Comparison of ENCODE assay signal across 26 cellular contexts in the genomic region with DNA sequence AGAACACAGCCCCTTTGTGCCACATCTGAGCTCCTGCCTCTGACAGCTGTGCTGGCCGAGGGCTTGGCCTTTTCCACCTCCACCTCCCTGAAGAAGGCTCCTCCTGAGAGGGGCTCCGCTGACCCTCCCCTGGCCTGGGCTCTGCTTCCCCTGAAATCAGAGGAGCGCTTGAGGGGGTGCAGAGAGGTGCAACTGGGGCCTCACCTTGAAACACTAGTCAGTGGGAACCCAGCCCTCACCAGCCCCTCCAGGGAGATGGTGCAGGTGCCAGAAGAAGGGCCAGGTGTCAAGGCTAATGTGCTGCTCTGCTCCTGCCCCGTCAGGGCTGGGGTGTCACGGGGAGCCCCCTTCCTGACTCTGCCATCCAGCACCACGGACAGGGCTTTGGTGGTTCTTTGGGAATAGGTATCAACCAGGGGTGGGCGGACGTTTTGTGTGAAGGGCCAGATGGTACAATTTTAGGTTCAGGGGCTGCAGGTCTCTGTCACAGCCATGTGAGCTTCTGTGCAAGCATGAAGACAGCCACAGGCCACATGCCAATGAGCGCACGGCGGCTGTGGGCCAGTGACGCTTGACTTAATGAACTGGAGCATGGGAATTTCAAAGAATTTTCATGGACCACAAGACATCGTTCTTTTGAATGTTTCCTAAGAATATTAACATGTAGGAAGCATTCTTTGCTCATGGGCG. TPM values are rescaled to one million over a fixed set of nuclear protein-coding genes. Genes with fewer than 3 reads are reported as not detected.
"Had no signal": no experiment of that assay in that cellular context is flagged by ENCODE, and none has a peak within 500 bp of the region (broad histone marks: within the 10 kb centered on the region; RNA-seq: fewer than 3 reads in every experiment).

No MANE protein-coding gene starts in this region.

- H3K4me1 ChIP-seq: right atrium auricular region, uterus had no signal

- H3K36me3 ChIP-seq: brain microvascular endothelial cell, esophagus squamous epithelium, prostate gland, right atrium auricular region, tibial artery, uterus had no signal

- H3K27ac ChIP-seq: brain microvascular endothelial cell, esophagus squamous epithelium, prostate gland, right atrium auricular region, tibial artery, uterus had no signal

- ATAC-seq: left lobe of liver; stimulated activated naive CD8-positive, alpha-beta T cell treated with anti-CD3 and anti-CD28 coated beads, Interleukin-15, Interleukin-2, amounts not matched to agents 100 U/mL and 50 U/mL, for 24 hours; T-cell had no signal

- H3K4me3 ChIP-seq: esophagus squamous epithelium, prostate gland, right atrium auricular region, tibial artery, uterus had no signal

- DNase-seq: activated B cell treated with CpG ODN at 0.5 μM for 24 hours; activated CD4-positive, alpha-beta memory T cell treated with anti-CD3 and anti-CD28 coated beads, Interleukin-2, amount 10 ng/mL, durations not matched to agents 7 days and 5 days; activated CD4-positive, alpha-beta T cell treated with anti-CD3 and anti-CD28 coated beads for 4 hours; activated naive CD4-positive, alpha-beta T cell treated with Interleukin-2 at 50 U/mL for 16 hours; activated T-cell treated with anti-CD3 and anti-CD28 coated beads, Interleukin-2, amount 50 U/mL, for 1 hour; brain microvascular endothelial cell; cortex of kidney; effector CD4-positive, alpha-beta T cell; esophagus squamous epithelium; mammary epithelial cell; stimulated activated naive CD8-positive, alpha-beta T cell treated with anti-CD3 and anti-CD28 coated beads, Interleukin-15, Interleukin-2, amounts not matched to agents 100 U/mL and 50 U/mL, for 24 hours; substantia nigra; T-cell; T-helper 9 cell; uterus had no signal

- FAIRE-seq: endothelial cell of umbilical vein, keratinocyte had no signal

- H3K9me3 ChIP-seq: esophagus squamous epithelium, prostate gland, right atrium auricular region, tibial artery, uterus had no signal

- H3K27me3 ChIP-seq: brain microvascular endothelial cell, right atrium auricular region, uterus had no signal

RNA-seq across cellular contexts. Expression of a gene that starts 2.1 kb away (rescaled TPM):
- total RNA-seq: endothelial cell of umbilical vein, left lobe of liver, myocyte had no signal
- polyA plus RNA-seq: neural cell had no signal

RNA-seq across cellular contexts. Expression of a gene that starts 10.9 kb away (rescaled TPM):
- total RNA-seq: endothelial cell of umbilical vein, left lobe of liver, myocyte, right atrium auricular region, skeletal muscle tissue, uterus had no signal
- polyA plus RNA-seq: neural cell had no signal

RNA-seq across cellular contexts. Expression of a gene that starts 29.7 kb away (rescaled TPM):
- total RNA-seq: activated B cell treated with CpG ODN at 0.5 μM for 24 hours; activated CD4-positive, alpha-beta memory T cell treated with anti-CD3 and anti-CD28 coated beads, Interleukin-2, amount 10 ng/mL, durations not matched to agents 7 days and 5 days; activated T-helper 2 cell treated with anti-CD3 and anti-CD28 coated beads, Interferon-gamma antibody, Interleukin-2, Interleukin-4, amounts not matched to agents 10 μg/mL and 5 μg/mL and 100 μg/mL, durations not matched to agents 14 hours and 24 hours and 36 hours; endothelial cell of umbilical vein; esophagus squamous epithelium; left lobe of liver; mammary epithelial cell; myocyte; omental fat pad; prostate gland; right atrium auricular region; skeletal muscle tissue; T-cell; uterus had no signal
- polyA plus RNA-seq: endothelial cell of umbilical vein, keratinocyte, mammary epithelial cell, neural cell had no signal

RNA-seq across cellular contexts. Expression of a gene that starts 30.0 kb away (rescaled TPM):
- total RNA-seq: activated B cell treated with CpG ODN at 0.5 μM for 24 hours; activated CD4-positive, alpha-beta memory T cell treated with anti-CD3 and anti-CD28 coated beads, Interleukin-2, amount 10 ng/mL, durations not matched to agents 7 days and 5 days; activated T-helper 2 cell treated with anti-CD3 and anti-CD28 coated beads, Interferon-gamma antibody, Interleukin-2, Interleukin-4, amounts not matched to agents 10 μg/mL and 5 μg/mL and 100 μg/mL, durations not matched to agents 14 hours and 24 hours and 36 hours; endothelial cell of umbilical vein; myocyte; omental fat pad; right atrium auricular region; skeletal muscle tissue had no signal
- polyA plus RNA-seq: endothelial cell of umbilical vein, neural cell had no signal

RNA-seq across cellular contexts. Expression of a gene that starts 40.6 kb away (rescaled TPM):
- total RNA-seq: activated B cell treated with CpG ODN at 0.5 μM for 24 hours; activated CD4-positive, alpha-beta memory T cell treated with anti-CD3 and anti-CD28 coated beads, Interleukin-2, amount 10 ng/mL, durations not matched to agents 7 days and 5 days; activated T-helper 2 cell treated with anti-CD3 and anti-CD28 coated beads, Interferon-gamma antibody, Interleukin-2, Interleukin-4, amounts not matched to agents 10 μg/mL and 5 μg/mL and 100 μg/mL, durations not matched to agents 14 hours and 24 hours and 36 hours; endothelial cell of umbilical vein; esophagus squamous epithelium; left lobe of liver; mammary epithelial cell; myocyte; omental fat pad; prostate gland; right atrium auricular region; skeletal muscle tissue; T-cell had no signal
- polyA plus RNA-seq: endothelial cell of umbilical vein, keratinocyte, mammary epithelial cell, neural cell had no signal
